ENCODE assay signal across 17 cellular contexts in the genomic region with DNA sequence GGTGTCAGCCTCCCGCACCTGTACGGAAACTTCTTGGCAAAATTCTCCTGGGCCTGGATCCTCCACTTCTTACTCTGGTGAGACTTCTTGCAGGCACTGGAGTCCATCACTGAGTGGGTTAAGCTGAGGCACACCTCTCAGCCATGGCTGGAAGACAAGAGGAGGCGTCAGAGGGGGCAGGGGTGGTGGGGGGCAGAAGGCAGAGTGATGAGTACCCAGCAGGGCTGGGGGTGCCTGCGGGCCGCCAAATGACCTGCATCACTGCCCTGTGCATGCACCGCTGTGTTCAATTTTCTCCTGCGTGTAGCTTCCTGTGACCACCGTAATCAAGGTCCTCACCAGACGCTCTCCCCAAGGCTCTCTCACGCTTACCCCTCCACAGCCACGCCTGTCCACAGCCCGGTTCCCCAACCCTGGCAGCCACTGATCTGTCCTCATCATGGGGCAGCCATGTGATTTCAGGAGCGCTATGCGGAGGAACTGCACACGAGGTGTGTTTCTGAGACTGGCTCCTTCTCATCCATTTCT. TPM values are rescaled to one million over a fixed set of nuclear protein-coding genes. Genes with fewer than 3 reads are reported as not detected.
DNase-seq lines count a peak whose midpoint lies in the region; ATAC-seq and TF ChIP-seq lines count a peak whose summit lies in the region.
"Had no signal": no experiment of that assay in that cellular context is flagged by ENCODE, and none has a peak within 500 bp of the region (broad histone marks: within the 10 kb centered on the region; RNA-seq: fewer than 3 reads in every experiment).

No MANE protein-coding gene starts in this region.

- no peak overlapping the region for H2BK5ac ChIP-seq in H9 (ENCODE audit: insufficient read length, low read length)

- H3K9me2 ChIP-seq in OCI-LY7 (ENCODE audit: insufficient read depth, low read length), result no peaks in the 10 kb centered on the region

- no peak for ATAC-seq in HG03457 (IDR thresholded peaks at IDR 0.05; ENCODE audit: unreplicated experiment)
- ATAC-seq: foreskin keratinocyte, Right ventricle myocardium inferior had no signal

- H3K23ac ChIP-seq in H9 (ENCODE audit: insufficient read length, low read depth, low read length), result no peak overlapping the region

- no peak overlapping the region for H4K91ac ChIP-seq in H9 (ENCODE audit: insufficient read length, low read depth, low read length)

- CTCF ChIA-PET in OCI-LY7 (lab: Charles Lee; ENCODE audit: unreplicated experiment), result no interaction called here

- H3K23me2 ChIP-seq in H9 (ENCODE audit: insufficient read length, low read depth, low read length, poor library complexity, severe bottlenecking), result no peaks in the 10 kb centered on the region

- H3K27me3 ChIP-seq in H9 (ENCODE audit: insufficient read depth, low read length), result no peaks in the 10 kb centered on the region

- H4K20me1 ChIP-seq in H9 (ENCODE audit: control insufficient read depth, insufficient read depth, insufficient read length) (no peaks in the 10 kb centered on the region), OCI-LY7 (ENCODE audit: insufficient read depth, low read length) (no peaks in the 10 kb centered on the region)

- POLR2A ChIA-PET in OCI-LY7 (lab: Charles Lee), result no interaction called here

- in situ Hi-C loops in G401 (cut with HindIII; ENCODE audit: low sequenced_read_pairs), result no loop called here

- H3K27ac ChIP-seq in H9 (ENCODE audit: insufficient read length, low read depth, low read length) (no peak overlapping the region), OCI-LY7 (ENCODE audit: low read depth, low read length, poor library complexity, severe bottlenecking) (no peak overlapping the region)
- H3K27ac ChIP-seq: epithelial cell of prostate, foreskin keratinocyte, tibial artery had no signal

- H4K5ac ChIP-seq in H9 (ENCODE audit: insufficient read length, low read depth, low read length), result no peak overlapping the region

- H2BK12ac ChIP-seq in H9 (ENCODE audit: insufficient read length, low read depth, low read length), result no peak overlapping the region

- no peak overlapping the region for H2BK120ac ChIP-seq in H9 (ENCODE audit: low read depth, low read length, poor library complexity, severe bottlenecking)

- H3K27me3 Mint-ChIP-seq in H9 (ENCODE audit: low read depth), result no peaks in the 10 kb centered on the region; the same call in 1 of the 2 replicates
- H3K27me3 Mint-ChIP-seq: activated CD4-positive, alpha-beta T cell treated with anti-CD3 and anti-CD28 coated beads, Interleukin-2, amount 10 ng/mL, durations not matched to agents 7 days and 5 days; brain had no signal

- TF ChIP-seq CTCF in H9 (conservative IDR thresholded peaks at IDR 0.05) (no peak), OCI-LY7 (conservative IDR thresholded peaks at IDR 0.05; ENCODE audit: low read length) (no peak)

- peaks cover 23 to 32% of the 10 kb centered on the region in 2 experiments for H3K4me1 Mint-ChIP-seq in H9
- H3K4me1 Mint-ChIP-seq: activated CD4-positive, alpha-beta T cell treated with anti-CD3 and anti-CD28 coated beads, Interleukin-2, amount 10 ng/mL, durations not matched to agents 7 days and 5 days; activated naive CD8-positive, alpha-beta T cell treated with anti-CD3 and anti-CD28 coated beads for 36 hours had no signal

- H3K36me3 Mint-ChIP-seq in H9 (ENCODE audit: insufficient read depth in 1 of 3, low read depth in 3 of 3), result no peaks in the 10 kb centered on the region
- H3K36me3 Mint-ChIP-seq: activated naive CD8-positive, alpha-beta T cell treated with anti-CD3 and anti-CD28 coated beads for 36 hours; brain had no signal

- no peak overlapping the region for H3K4me2 ChIP-seq in H9 (ENCODE audit: insufficient read depth, insufficient read length, low read length)
- H3K4me2 ChIP-seq in OCI-LY7 (ENCODE audit: low read length), result no peak overlapping the region

- H3K4ac ChIP-seq in H9 (ENCODE audit: low read depth, low read length), result no peak overlapping the region

- no TSS peak for BruUV-seq in OCI-LY7 (replicated peaks; lab: Mats Ljungman, UMichigan)

- H3K9me3 Mint-ChIP-seq in H9, result no peaks in the 10 kb centered on the region
- H3K9me3 Mint-ChIP-seq: activated CD4-positive, alpha-beta T cell treated with anti-CD3 and anti-CD28 coated beads, Interleukin-2, amount 10 ng/mL, durations not matched to agents 7 days and 5 days; activated naive CD8-positive, alpha-beta T cell treated with anti-CD3 and anti-CD28 coated beads for 36 hours; brain had no signal

- DNase-seq in D341Med (ENCODE audit: low spot score) (peak; percentile 8), H9 (peak; percentile 19), iPS-NIHi7 (ENCODE audit: extremely low spot score) (peak; percentile 6), retina (peak; percentile 1), OCI-LY7 (ENCODE audit: low spot score) (no peak), G401 (ENCODE audit: low spot score) (no peak)
- DNase-seq in stimulated activated naive CD4-positive, alpha-beta T cell treated with Interleukin-2 at 50 U/mL for 16 hours (lab: John Stamatoyannopoulos, UW), result no peak
- DNase-seq: activated CD4-positive, alpha-beta T cell treated with anti-CD3 and anti-CD28 coated beads, Interleukin-2, amount 10 ng/mL, durations not matched to agents 7 days and 5 days; activated naive CD8-positive, alpha-beta T cell treated with anti-CD3 and anti-CD28 coated beads for 36 hours; foreskin keratinocyte; NCI-H526; T-helper 1 cell had no signal

- H3K9me3 ChIP-seq in H9 (ENCODE audit: control insufficient read depth, low read depth, low read length) (no peaks in the 10 kb centered on the region), OCI-LY7 (ENCODE audit: low read length) (no peaks in the 10 kb centered on the region)
- H3K9me3 ChIP-seq: tibial artery had no signal

- H4K8ac ChIP-seq in H9 (replicated peaks; ENCODE audit: insufficient read length, low read depth, low read length), result no peak overlapping the region

- no peak overlapping the region for H2BK15ac ChIP-seq in H9 (ENCODE audit: low read depth, low read length)

- H3K79me2 ChIP-seq in H9 (ENCODE audit: insufficient read depth, low read length), result no peaks in the 10 kb centered on the region
- no peaks in the 10 kb centered on the region for H3K79me2 ChIP-seq in OCI-LY7 (ENCODE audit: insufficient read depth, low read depth, low read length)

- no CpG with 5 or more reads among the region's 15 CpGs for WGBS in H9 (ENCODE audit: extremely low coverage, insufficient read length, low lambda C conversion rate)

- H2AK5ac ChIP-seq in H9 (ENCODE audit: insufficient read length, low read length), result no peak overlapping the region

- peak overlapping the region in 1 of 3 experiments; percentile 23; a peak in 1 of 7 replicates for H3K27ac Mint-ChIP-seq in H9
- H3K27ac Mint-ChIP-seq: activated CD4-positive, alpha-beta T cell treated with anti-CD3 and anti-CD28 coated beads, Interleukin-2, amount 10 ng/mL, durations not matched to agents 7 days and 5 days; activated naive CD8-positive, alpha-beta T cell treated with anti-CD3 and anti-CD28 coated beads for 36 hours; brain had no signal

- H3K56ac ChIP-seq in H9 (ENCODE audit: insufficient read length, low read depth, low read length), result no peak overlapping the region

- H3K4me3 Mint-ChIP-seq in H9, result 0 out of 5 replicates have a peak overlapping the region, but pooled peaks of 1 of the 2 experiments have one; percentile 32
- H3K4me3 Mint-ChIP-seq: activated CD4-positive, alpha-beta T cell treated with anti-CD3 and anti-CD28 coated beads, Interleukin-2, amount 10 ng/mL, durations not matched to agents 7 days and 5 days; activated naive CD8-positive, alpha-beta T cell treated with anti-CD3 and anti-CD28 coated beads for 36 hours; brain had no signal

- peak overlapping the region; percentile 39; the same call in 1 of the 2 replicates for H3K14ac ChIP-seq in H9 (ENCODE audit: insufficient read depth, low read length)

- H2BK20ac ChIP-seq in H9 (ENCODE audit: low read depth, low read length, poor library complexity, severe bottlenecking), result no peak overlapping the region

- no peaks in the 10 kb centered on the region for H3K79me1 ChIP-seq in H9 (ENCODE audit: insufficient read depth, low read depth, low read length, poor library complexity, severe bottlenecking)

- H3T11ph ChIP-seq in H9 (ENCODE audit: low read length), result no peak overlapping the region

- intact Hi-C loops in OCI-LY7 (cut with micrococcal nuclease; ENCODE audit: unreplicated experiment), result no loop called here

- no peak overlapping the region for H2AFZ ChIP-seq in H9 (ENCODE audit: low read length)
- no peak overlapping the region for H2AFZ ChIP-seq in OCI-LY7 (ENCODE audit: low read length)

- no peak overlapping the region for H3K4me3 ChIP-seq in OCI-LY7 (ENCODE audit: low read depth, low read length, poor library complexity, severe bottlenecking)
- H3K4me3 ChIP-seq: tibial artery had no signal

- no peaks in the 10 kb centered on the region for H3K36me3 ChIP-seq in OCI-LY7 (ENCODE audit: insufficient read depth, low read length)
- H3K36me3 ChIP-seq: tibial artery had no signal

- H3K4me1 ChIP-seq in H9 (ENCODE audit: insufficient read depth, low read length) (peaks cover 4% of the 10 kb centered on the region; the same call in 1 of the 2 replicates), OCI-LY7 (ENCODE audit: insufficient read depth, low read length, poor library complexity, severe bottlenecking) (no peaks in the 10 kb centered on the region)
- H3K4me1 ChIP-seq: foreskin keratinocyte, tibial artery had no signal

- H3K9ac ChIP-seq in H9 (ENCODE audit: extremely low read depth, insufficient read length, low read length), result no peak overlapping the region

- no peak overlapping the region for H3K18ac ChIP-seq in H9 (ENCODE audit: insufficient read length, low read depth, low read length)

RNA-seq across cellular contexts. Expression of a gene that starts 5.4 kb away (rescaled TPM):
- not detected in 2 replicates for total RNA-seq in H9 (2021)
- not detected in 2 replicates for total RNA-seq in OCI-LY7 (2014; rRNA removed; shearing (Covaris generic))
- total RNA-seq in OCI-LY7 (2022), result not detected in 2 replicates
- not detected in 2 replicates for total RNA-seq in G401 (2014; rRNA removed; shearing (Covaris generic))
- total RNA-seq: activated CD4-positive, alpha-beta T cell treated with anti-CD3 and anti-CD28 coated beads, Interleukin-2, amount 10 ng/mL, durations not matched to agents 7 days and 5 days; activated naive CD8-positive, alpha-beta T cell treated with anti-CD3 and anti-CD28 coated beads for 36 hours; foreskin keratinocyte; Right ventricle myocardium inferior had no signal

RNA-seq across cellular contexts. Expression of a gene that starts 29.4 kb away (rescaled TPM):
- total RNA-seq in H9 (2021) (0.85 and 0.99 TPM in 2 replicates), OCI-LY7 (2022) (not detected in 2 replicates)
- total RNA-seq in OCI-LY7 (2014; rRNA removed; shearing (Covaris generic)), result not detected in 2 replicates
- total RNA-seq in G401 (2014; rRNA removed; shearing (Covaris generic)), result 0.49 and 2.0 TPM in 2 replicates
- total RNA-seq: activated CD4-positive, alpha-beta T cell treated with anti-CD3 and anti-CD28 coated beads, Interleukin-2, amount 10 ng/mL, durations not matched to agents 7 days and 5 days; activated naive CD8-positive, alpha-beta T cell treated with anti-CD3 and anti-CD28 coated beads for 36 hours had no signal

RNA-seq across cellular contexts. Expression of a gene that starts 35.8 kb away (rescaled TPM):
- total RNA-seq in H9 (2021) (not detected in 2 replicates), OCI-LY7 (2022) (not detected in 2 replicates)
- total RNA-seq in OCI-LY7 (2014; rRNA removed; shearing (Covaris generic)), result 0.09 TPM in 1 of 2 replicates, not detected in the other
- not detected in 2 replicates for total RNA-seq in G401 (2014; rRNA removed; shearing (Covaris generic))
- total RNA-seq: activated CD4-positive, alpha-beta T cell treated with anti-CD3 and anti-CD28 coated beads, Interleukin-2, amount 10 ng/mL, durations not matched to agents 7 days and 5 days; activated naive CD8-positive, alpha-beta T cell treated with anti-CD3 and anti-CD28 coated beads for 36 hours; foreskin keratinocyte; Right ventricle myocardium inferior had no signal

Comparison
In these comparisons a context has a peak if more than half of its experiments do, and no peak if none do; other contexts are left out.
1. DNase-seq: peak in D341Med (single experiment), H9 (single experiment), iPS-NIHi7 (single experiment) and retina (single experiment); none in OCI-LY7 (single experiment), stimulated activated naive CD4-positive, alpha-beta T cell treated with Interleukin-2 at 50 U/mL for 16 hours (single experiment) and G401 (single experiment).